In the genomic region with DNA sequence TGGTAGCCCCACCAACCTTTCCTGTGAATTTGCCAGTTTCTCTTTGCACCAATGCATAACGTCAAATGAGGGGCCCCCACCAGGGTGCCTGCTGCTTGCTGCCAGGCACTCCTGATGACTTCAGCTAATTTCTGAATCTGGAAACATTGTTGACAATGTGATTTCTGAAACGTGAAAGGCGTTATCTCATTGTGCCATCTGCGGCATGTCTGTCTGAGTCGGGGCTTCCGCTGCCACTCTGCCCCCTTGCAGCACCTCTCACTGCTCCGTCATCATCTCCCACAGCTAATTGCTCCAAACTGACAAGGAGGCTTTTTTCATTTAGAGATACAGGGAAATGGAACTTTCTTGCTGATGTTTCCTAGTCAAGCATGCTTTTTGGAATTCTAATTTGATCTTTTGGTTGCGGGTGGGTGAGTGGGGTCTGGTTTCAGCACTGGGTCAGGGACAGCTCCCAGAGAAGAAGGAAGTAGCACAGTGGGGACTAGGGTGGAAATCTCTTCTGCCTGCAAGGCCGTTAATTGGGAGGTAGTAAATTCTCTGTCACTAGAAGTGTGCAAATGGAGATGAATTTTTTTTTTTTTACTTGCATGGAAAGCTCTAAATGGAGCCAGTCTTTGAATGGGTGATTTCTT, we compare ENCODE assay signal across 18 cellular contexts.
DNase-seq lines count a peak whose midpoint lies in the region; ATAC-seq and TF ChIP-seq lines count a peak whose summit lies in the region.
"Had no signal": no experiment of that assay in that cellular context is flagged by ENCODE, and none has a peak within 500 bp of the region (broad histone marks: within the 10 kb centered on the region; RNA-seq: fewer than 3 reads in every experiment).

No MANE protein-coding gene starts in this region.

- no peak for TF ChIP-seq CTCF in liver (IDR thresholded peaks at IDR 0.05; ENCODE audit: low read depth, low read length, missing input control)
- no peak for TF ChIP-seq CTCF in smooth muscle cell (IDR thresholded peaks at IDR 0.05; ENCODE audit: borderline replicate concordance, insufficient read depth, poor library complexity, severe bottlenecking)

- H3K27me3 ChIP-seq in liver (ENCODE audit: control insufficient read depth in 4 of 4, insufficient read depth in 4 of 4, low read length in 3 of 4) (peaks cover 0 to 8% (median 1%) of the 10 kb centered on the region in 4 donors), smooth muscle cell (ENCODE audit: low read depth) (no peaks in the 10 kb centered on the region)
- H3K27me3 ChIP-seq: BLaER1, sigmoid colon had no signal

- H3K36me3 ChIP-seq in liver (ENCODE audit: control insufficient read depth in 4 of 4, insufficient read depth in 3 of 4, low read depth in 1 of 4, low read length in 3 of 4) (no peaks in the 10 kb centered on the region), smooth muscle cell (ENCODE audit: low read depth) (no peaks in the 10 kb centered on the region)
- H3K36me3 ChIP-seq: BLaER1, sigmoid colon had no signal

- DNase-seq in EH (ENCODE audit: low read depth) (peak; percentile 1), Kasumi-1 (lab: John Stamatoyannopoulos, UW) (peak; percentile 10 to 15), RPMI7951 (ENCODE audit: low read depth) (peak; percentile 12), smooth muscle cell (lab: John Stamatoyannopoulos, UW; ENCODE audit: unreplicated experiment) (no peak), OCI-M2 (lab: John Stamatoyannopoulos, UW; ENCODE audit: unreplicated experiment) (no peak)
- DNase-seq: activated CD4-positive, alpha-beta T cell treated with anti-CD3 and anti-CD28 coated beads for 1 hour; activated naive CD4-positive, alpha-beta T cell treated with anti-CD3 and anti-CD28 coated beads, Interleukin-2, amount 50 U/mL, for 16 hours; cortex of kidney; erythroblast; mesenchymal stem cell; NCI-H1048; PC-9; sigmoid colon; stimulated activated CD4-positive, alpha-beta T cell treated with anti-CD3 and anti-CD28 coated beads, Interleukin-2, amount 100 ng/mL, for 48 hours had no signal

- no peak overlapping the region for H3K4me2 ChIP-seq in smooth muscle cell
- H3K4me2 ChIP-seq: BLaER1, PC-9 had no signal

- H3K9me3 ChIP-seq in liver (ENCODE audit: control insufficient read depth in 4 of 4, low read length in 3 of 4) (peaks cover 2 to 11% (median 4%) of the 10 kb centered on the region in 4 donors), smooth muscle cell (replicated peaks; ENCODE audit: low read depth) (no peaks in the 10 kb centered on the region)
- H3K9me3 ChIP-seq: BLaER1, sigmoid colon had no signal

- H3K4me3 ChIP-seq in liver (ENCODE audit: low read depth in 1 of 3, low read length in 3 of 3) (no peak overlapping the region), smooth muscle cell (no peak overlapping the region)
- H3K4me3 ChIP-seq: BLaER1, PC-9, sigmoid colon had no signal

- no peaks in the 10 kb centered on the region for H3F3A ChIP-seq in smooth muscle cell (ENCODE audit: low read depth)

- H2AFZ ChIP-seq in smooth muscle cell (ENCODE audit: low read depth): no peak overlapping the region
- H2AFZ ChIP-seq: PC-9 had no signal

- TF ChIP-seq RAD21 in liver (IDR thresholded peaks at IDR 0.05): no peak

- H3K9ac ChIP-seq in liver (ENCODE audit: low read depth in 1 of 2, low read length in 2 of 2) (no peak overlapping the region), smooth muscle cell (ENCODE audit: low read depth) (no peak overlapping the region)
- H3K9ac ChIP-seq: BLaER1 had no signal

- H4K20me1 ChIP-seq in smooth muscle cell (ENCODE audit: low read depth): no peaks in the 10 kb centered on the region
- H4K20me1 ChIP-seq: BLaER1 had no signal

- H3K79me2 ChIP-seq in smooth muscle cell (ENCODE audit: low read depth): no peaks in the 10 kb centered on the region

- ATAC-seq in GM21576 (IDR thresholded peaks at IDR 0.05; ENCODE audit: unreplicated experiment): no peak
- ATAC-seq in HG03039 (IDR thresholded peaks at IDR 0.05; ENCODE audit: unreplicated experiment): no peak

- WGBS in liver: 50% methylated on average over 9 of the region's 9 CpGs
- WGBS in smooth muscle cell (ENCODE audit: low lambda C conversion rate): 68% methylated on average over 9 of the region's 9 CpGs

- no peaks in the 10 kb centered on the region for H3K4me1 ChIP-seq in liver (ENCODE audit: control insufficient read depth in 4 of 4, insufficient read depth in 4 of 4, low read length in 3 of 4)
- H3K4me1 ChIP-seq in smooth muscle cell (ENCODE audit: low read depth): no peaks in the 10 kb centered on the region
- H3K4me1 ChIP-seq: BLaER1, sigmoid colon had no signal

- H3K27ac ChIP-seq in liver (ENCODE audit: low read depth in 1 of 2, low read length in 2 of 2): no peak overlapping the region
- H3K27ac ChIP-seq in smooth muscle cell (ENCODE audit: low read depth): no peak overlapping the region
- H3K27ac ChIP-seq: BLaER1, PC-9, sigmoid colon had no signal

TF ChIP-seq in liver, 16 proteins besides CTCF, POLR2A, EP300 and RAD21:
- TF ChIP-seq SP1 (IDR thresholded peaks at IDR 0.05) (no peak), JUND (IDR thresholded peaks at IDR 0.05) (no peak)
- TF ChIP-seq, protein P1, sequence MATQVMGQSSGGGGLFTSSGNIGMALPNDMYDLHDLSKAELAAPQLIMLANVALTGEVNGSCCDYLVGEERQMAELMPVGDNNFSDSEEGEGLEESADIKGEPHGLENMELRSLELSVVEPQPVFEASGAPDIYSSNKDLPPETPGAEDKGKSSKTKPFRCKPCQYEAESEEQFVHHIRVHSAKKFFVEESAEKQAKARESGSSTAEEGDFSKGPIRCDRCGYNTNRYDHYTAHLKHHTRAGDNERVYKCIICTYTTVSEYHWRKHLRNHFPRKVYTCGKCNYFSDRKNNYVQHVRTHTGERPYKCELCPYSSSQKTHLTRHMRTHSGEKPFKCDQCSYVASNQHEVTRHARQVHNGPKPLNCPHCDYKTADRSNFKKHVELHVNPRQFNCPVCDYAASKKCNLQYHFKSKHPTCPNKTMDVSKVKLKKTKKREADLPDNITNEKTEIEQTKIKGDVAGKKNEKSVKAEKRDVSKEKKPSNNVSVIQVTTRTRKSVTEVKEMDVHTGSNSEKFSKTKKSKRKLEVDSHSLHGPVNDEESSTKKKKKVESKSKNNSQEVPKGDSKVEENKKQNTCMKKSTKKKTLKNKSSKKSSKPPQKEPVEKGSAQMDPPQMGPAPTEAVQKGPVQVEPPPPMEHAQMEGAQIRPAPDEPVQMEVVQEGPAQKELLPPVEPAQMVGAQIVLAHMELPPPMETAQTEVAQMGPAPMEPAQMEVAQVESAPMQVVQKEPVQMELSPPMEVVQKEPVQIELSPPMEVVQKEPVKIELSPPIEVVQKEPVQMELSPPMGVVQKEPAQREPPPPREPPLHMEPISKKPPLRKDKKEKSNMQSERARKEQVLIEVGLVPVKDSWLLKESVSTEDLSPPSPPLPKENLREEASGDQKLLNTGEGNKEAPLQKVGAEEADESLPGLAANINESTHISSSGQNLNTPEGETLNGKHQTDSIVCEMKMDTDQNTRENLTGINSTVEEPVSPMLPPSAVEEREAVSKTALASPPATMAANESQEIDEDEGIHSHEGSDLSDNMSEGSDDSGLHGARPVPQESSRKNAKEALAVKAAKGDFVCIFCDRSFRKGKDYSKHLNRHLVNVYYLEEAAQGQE (IDR thresholded peaks at IDR 0.05): peak; percentile 96

Comparison
In these comparisons a context has a peak if more than half of its experiments do, and no peak if none do; other contexts are left out.
1. DNase-seq: peak in EH (single experiment), Kasumi-1 (2 of 2) and RPMI7951 (single experiment); none in smooth muscle cell (single experiment) and OCI-M2 (single experiment).